In genomic region chr3:144127700-144128099, GRCh38 we compare ENCODE assay signal across 11 cellular contexts.
DNase-seq lines count a peak whose midpoint lies in the region; ATAC-seq and TF ChIP-seq lines count a peak whose summit lies in the region.
"Had no signal": no experiment of that assay in that cellular context is flagged by ENCODE, and none has a peak within 500 bp of the region (broad histone marks: within the 10 kb centered on the region; RNA-seq: fewer than 3 reads in every experiment).

No MANE protein-coding gene starts in this region.

- ATAC-seq in GM19455 (IDR thresholded peaks at IDR 0.05; ENCODE audit: unreplicated experiment) (peak; percentile 3), HG03103 (IDR thresholded peaks at IDR 0.05; ENCODE audit: low read depth, unreplicated experiment) (peak; percentile 13), HG02981 (IDR thresholded peaks at IDR 0.05; ENCODE audit: unreplicated experiment) (no peak)
- ATAC-seq: body of pancreas had no signal

- peaks cover 16% of the 10 kb centered on the region for H3K4me1 Mint-ChIP-seq in progenitor cell of endocrine pancreas (ENCODE audit: low read depth)

- no peak overlapping the region for H3K4me3 Mint-ChIP-seq in progenitor cell of endocrine pancreas (ENCODE audit: low read depth)

- peak; percentile 99 for DNase-seq in NCI-H82 treated with DMSO at 0.1 percent for 48 hours (lab: John Stamatoyannopoulos, UW; ENCODE audit: unreplicated experiment)
- DNase-seq in progenitor cell of endocrine pancreas (ENCODE audit: low spot score, unreplicated experiment): no peak
- no peak for DNase-seq in NCI-H187 treated with DMSO at 0.1 percent for 48 hours (lab: John Stamatoyannopoulos, UW)
- no peak for DNase-seq in NCI-H128 (lab: John Stamatoyannopoulos, UW; ENCODE audit: unreplicated experiment)
- DNase-seq: body of pancreas, NCI-H2081 treated with DMSO at 0.1 percent for 48 hours, right lobe of liver, T-helper 2 cell had no signal

- no peak for TF ChIP-seq CTCF in progenitor cell of endocrine pancreas (IDR thresholded peaks at IDR 0.05; ENCODE audit: unreplicated experiment)

- H3K9me3 Mint-ChIP-seq in progenitor cell of endocrine pancreas (ENCODE audit: low read depth): peaks cover 8% of the 10 kb centered on the region

- H3K36me3 Mint-ChIP-seq in progenitor cell of endocrine pancreas (ENCODE audit: insufficient read depth): peaks cover 1% of the 10 kb centered on the region

- peak overlapping the region; percentile 54 for H3K27ac Mint-ChIP-seq in progenitor cell of endocrine pancreas

- H3K27me3 Mint-ChIP-seq in progenitor cell of endocrine pancreas: no peaks in the 10 kb centered on the region
